Comparison of ENCODE assay signal across 3 cellular contexts in the genomic region with DNA sequence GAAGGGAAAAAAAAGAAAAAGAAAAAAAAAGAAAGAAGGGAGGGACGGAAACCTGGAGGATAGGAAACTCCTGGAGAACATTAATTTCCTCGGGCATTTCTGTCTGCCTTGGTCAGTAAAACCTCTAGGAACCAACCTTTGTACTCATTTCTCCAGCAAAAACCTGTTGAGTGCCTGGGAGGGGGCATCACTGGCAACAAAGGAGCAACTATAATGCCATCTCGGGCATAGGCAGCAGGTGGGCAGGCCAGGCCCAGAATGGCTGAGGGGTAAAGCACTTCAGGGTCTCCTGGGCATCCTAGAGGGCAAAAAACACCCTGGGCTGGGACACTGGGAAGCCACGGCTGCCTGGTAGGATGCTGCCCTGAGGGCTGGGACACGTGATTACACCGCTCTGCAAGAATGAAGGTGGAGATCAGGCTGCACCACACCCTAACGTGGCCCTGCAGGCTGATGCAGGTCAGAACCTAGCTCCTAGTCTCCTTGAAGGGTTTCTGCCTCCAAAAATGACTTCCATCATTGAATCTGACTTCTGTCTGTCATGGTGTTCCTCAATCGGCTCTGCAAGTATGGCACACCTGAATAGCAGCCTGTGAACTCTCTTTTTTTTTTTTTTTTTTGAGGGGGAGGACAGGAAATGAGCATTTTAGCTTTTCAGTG.
TF ChIP-seq lines count a peak whose summit lies in the region.

No MANE protein-coding gene starts in this region.

TF ChIP-seq in SK-N-SH, 30 proteins besides CTCF, POLR2A, EP300 and RAD21:
- TF ChIP-seq USF2 (IDR thresholded peaks at IDR 0.05; ENCODE audit: borderline replicate concordance, low read depth, low read length): no peak
- no peak for TF ChIP-seq TCF12 (IDR thresholded peaks at IDR 0.05)
- TF ChIP-seq, protein P1, sequence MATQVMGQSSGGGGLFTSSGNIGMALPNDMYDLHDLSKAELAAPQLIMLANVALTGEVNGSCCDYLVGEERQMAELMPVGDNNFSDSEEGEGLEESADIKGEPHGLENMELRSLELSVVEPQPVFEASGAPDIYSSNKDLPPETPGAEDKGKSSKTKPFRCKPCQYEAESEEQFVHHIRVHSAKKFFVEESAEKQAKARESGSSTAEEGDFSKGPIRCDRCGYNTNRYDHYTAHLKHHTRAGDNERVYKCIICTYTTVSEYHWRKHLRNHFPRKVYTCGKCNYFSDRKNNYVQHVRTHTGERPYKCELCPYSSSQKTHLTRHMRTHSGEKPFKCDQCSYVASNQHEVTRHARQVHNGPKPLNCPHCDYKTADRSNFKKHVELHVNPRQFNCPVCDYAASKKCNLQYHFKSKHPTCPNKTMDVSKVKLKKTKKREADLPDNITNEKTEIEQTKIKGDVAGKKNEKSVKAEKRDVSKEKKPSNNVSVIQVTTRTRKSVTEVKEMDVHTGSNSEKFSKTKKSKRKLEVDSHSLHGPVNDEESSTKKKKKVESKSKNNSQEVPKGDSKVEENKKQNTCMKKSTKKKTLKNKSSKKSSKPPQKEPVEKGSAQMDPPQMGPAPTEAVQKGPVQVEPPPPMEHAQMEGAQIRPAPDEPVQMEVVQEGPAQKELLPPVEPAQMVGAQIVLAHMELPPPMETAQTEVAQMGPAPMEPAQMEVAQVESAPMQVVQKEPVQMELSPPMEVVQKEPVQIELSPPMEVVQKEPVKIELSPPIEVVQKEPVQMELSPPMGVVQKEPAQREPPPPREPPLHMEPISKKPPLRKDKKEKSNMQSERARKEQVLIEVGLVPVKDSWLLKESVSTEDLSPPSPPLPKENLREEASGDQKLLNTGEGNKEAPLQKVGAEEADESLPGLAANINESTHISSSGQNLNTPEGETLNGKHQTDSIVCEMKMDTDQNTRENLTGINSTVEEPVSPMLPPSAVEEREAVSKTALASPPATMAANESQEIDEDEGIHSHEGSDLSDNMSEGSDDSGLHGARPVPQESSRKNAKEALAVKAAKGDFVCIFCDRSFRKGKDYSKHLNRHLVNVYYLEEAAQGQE (IDR thresholded peaks at IDR 0.05; ENCODE audit: low read depth, low read length): no peak
- TF ChIP-seq RCOR1 (IDR thresholded peaks at IDR 0.05; ENCODE audit: low read length): no peak
- TF ChIP-seq SIN3A (IDR thresholded peaks at IDR 0.05; ENCODE audit: borderline replicate concordance, low read depth, low read length): no peak
- no peak for TF ChIP-seq FOXM1 (IDR thresholded peaks at IDR 0.05; ENCODE audit: low read depth)
- no peak for TF ChIP-seq RFX5 (IDR thresholded peaks at IDR 0.05; ENCODE audit: low read length)
- TF ChIP-seq MAX (IDR thresholded peaks at IDR 0.05; ENCODE audit: low read depth): no peak

TF ChIP-seq in SK-N-SH treated with all-trans-retinoic acid at 6 μM for 48 hours, 23 proteins besides CTCF, POLR2A, EP300 and RAD21:
- TF ChIP-seq GLIS3 (CRISPR knock-in tag; IDR thresholded peaks at IDR 0.05): no peak
- TF ChIP-seq TCF4 (CRISPR knock-in tag; IDR thresholded peaks at IDR 0.05; ENCODE audit: borderline replicate concordance): no peak
- TF ChIP-seq PATZ1 (CRISPR knock-in tag; IDR thresholded peaks at IDR 0.05; ENCODE audit: borderline replicate concordance): no peak
- no peak for TF ChIP-seq CSDC2 (CRISPR knock-in tag; IDR thresholded peaks at IDR 0.05)
- TF ChIP-seq, protein P2, sequence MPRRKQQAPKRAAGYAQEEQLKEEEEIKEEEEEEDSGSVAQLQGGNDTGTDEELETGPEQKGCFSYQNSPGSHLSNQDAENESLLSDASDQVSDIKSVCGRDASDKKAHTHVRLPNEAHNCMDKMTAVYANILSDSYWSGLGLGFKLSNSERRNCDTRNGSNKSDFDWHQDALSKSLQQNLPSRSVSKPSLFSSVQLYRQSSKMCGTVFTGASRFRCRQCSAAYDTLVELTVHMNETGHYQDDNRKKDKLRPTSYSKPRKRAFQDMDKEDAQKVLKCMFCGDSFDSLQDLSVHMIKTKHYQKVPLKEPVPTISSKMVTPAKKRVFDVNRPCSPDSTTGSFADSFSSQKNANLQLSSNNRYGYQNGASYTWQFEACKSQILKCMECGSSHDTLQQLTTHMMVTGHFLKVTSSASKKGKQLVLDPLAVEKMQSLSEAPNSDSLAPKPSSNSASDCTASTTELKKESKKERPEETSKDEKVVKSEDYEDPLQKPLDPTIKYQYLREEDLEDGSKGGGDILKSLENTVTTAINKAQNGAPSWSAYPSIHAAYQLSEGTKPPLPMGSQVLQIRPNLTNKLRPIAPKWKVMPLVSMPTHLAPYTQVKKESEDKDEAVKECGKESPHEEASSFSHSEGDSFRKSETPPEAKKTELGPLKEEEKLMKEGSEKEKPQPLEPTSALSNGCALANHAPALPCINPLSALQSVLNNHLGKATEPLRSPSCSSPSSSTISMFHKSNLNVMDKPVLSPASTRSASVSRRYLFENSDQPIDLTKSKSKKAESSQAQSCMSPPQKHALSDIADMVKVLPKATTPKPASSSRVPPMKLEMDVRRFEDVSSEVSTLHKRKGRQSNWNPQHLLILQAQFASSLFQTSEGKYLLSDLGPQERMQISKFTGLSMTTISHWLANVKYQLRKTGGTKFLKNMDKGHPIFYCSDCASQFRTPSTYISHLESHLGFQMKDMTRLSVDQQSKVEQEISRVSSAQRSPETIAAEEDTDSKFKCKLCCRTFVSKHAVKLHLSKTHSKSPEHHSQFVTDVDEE (CRISPR knock-in tag; IDR thresholded peaks at IDR 0.05): no peak
- TF ChIP-seq CSRNP3 (CRISPR knock-in tag; IDR thresholded peaks at IDR 0.05): no peak
TF ChIP-seq in SK-N-SH treated with all-trans-retinoic acid at 6 μM for 48 hours: peak in this region for 0.

TF ChIP-seq in IMR-90, 13 proteins besides CTCF, POLR2A, EP300 and RAD21:
- TF ChIP-seq RCOR1 (IDR thresholded peaks at IDR 0.05; ENCODE audit: insufficient replicate concordance, low read length): no peak
- no peak for TF ChIP-seq BHLHE40 (IDR thresholded peaks at IDR 0.05; ENCODE audit: low read depth, low read length)
- TF ChIP-seq, protein P3, sequence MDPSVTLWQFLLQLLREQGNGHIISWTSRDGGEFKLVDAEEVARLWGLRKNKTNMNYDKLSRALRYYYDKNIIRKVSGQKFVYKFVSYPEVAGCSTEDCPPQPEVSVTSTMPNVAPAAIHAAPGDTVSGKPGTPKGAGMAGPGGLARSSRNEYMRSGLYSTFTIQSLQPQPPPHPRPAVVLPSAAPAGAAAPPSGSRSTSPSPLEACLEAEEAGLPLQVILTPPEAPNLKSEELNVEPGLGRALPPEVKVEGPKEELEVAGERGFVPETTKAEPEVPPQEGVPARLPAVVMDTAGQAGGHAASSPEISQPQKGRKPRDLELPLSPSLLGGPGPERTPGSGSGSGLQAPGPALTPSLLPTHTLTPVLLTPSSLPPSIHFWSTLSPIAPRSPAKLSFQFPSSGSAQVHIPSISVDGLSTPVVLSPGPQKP (IDR thresholded peaks at IDR 0.05; ENCODE audit: borderline replicate concordance, low read depth, low read length): no peak
- TF ChIP-seq CHD1 (IDR thresholded peaks at IDR 0.05; ENCODE audit: low read depth, low read length): no peak
- no peak for TF ChIP-seq USF2 (IDR thresholded peaks at IDR 0.05; ENCODE audit: low read depth, low read length)
- TF ChIP-seq FOS (IDR thresholded peaks at IDR 0.05; ENCODE audit: low read depth, low read length): no peak
- no peak for TF ChIP-seq RFX5 (IDR thresholded peaks at IDR 0.05; ENCODE audit: low read depth, low read length)
- no peak for TF ChIP-seq MXI1 (IDR thresholded peaks at IDR 0.05; ENCODE audit: borderline replicate concordance, low read depth, low read length)
